In genomic region chr7:103748680-103749079, GRCh38 we compare ENCODE assay signal across 8 cellular contexts.
"Had no signal": no experiment of that assay in that cellular context is flagged by ENCODE, and none has a peak within 500 bp of the region (broad histone marks: within the 10 kb centered on the region; RNA-seq: fewer than 3 reads in every experiment).

No MANE protein-coding gene starts in this region.

- H3K4me2 ChIP-seq: KMS-11 had no signal

- H3K4me3 Mint-ChIP-seq: IgD-negative memory B cell had no signal

- H3K4me1 Mint-ChIP-seq: IgD-negative memory B cell had no signal

- H3K36me3 Mint-ChIP-seq: IgD-negative memory B cell had no signal

- H3K27ac Mint-ChIP-seq: IgD-negative memory B cell had no signal

- DNase-seq: Karpas-422, Kasumi-1, KBM-7, KG1 had no signal

- H3K27me3 Mint-ChIP-seq: IgD-negative memory B cell had no signal

- FAIRE-seq: HTR-8/SVneo had no signal

- H3K9ac ChIP-seq: KMS-11 had no signal

- H3K27ac ChIP-seq: HL-60, KMS-11 had no signal
